Comparison of ENCODE assay signal across 17 cellular contexts in genomic region chr1:31888281-31888680, GRCh38.
"Had no signal": no experiment of that assay in that cellular context is flagged by ENCODE, and none has a peak within 500 bp of the region (broad histone marks: within the 10 kb centered on the region; RNA-seq: fewer than 3 reads in every experiment).

No MANE protein-coding gene starts in this region.

- H3K9me3 Mint-ChIP-seq: activated T-helper 2 cell treated with anti-CD3 and anti-CD28 coated beads, Interferon-gamma antibody, Interleukin-2, Interleukin-4, amounts not matched to agents 10 μg/mL and 5 μg/mL and 100 μg/mL, durations not matched to agents 14 hours and 24 hours and 36 hours; naive thymus-derived CD8-positive, alpha-beta T cell had no signal

- FAIRE-seq: astrocyte, colon, urothelium cell line had no signal

- H3K27me3 Mint-ChIP-seq: naive thymus-derived CD8-positive, alpha-beta T cell had no signal

- H3K4me1 ChIP-seq: testis had no signal

- H3K27me3 ChIP-seq: testis had no signal

- H3K27ac ChIP-seq: testis had no signal

- DNase-seq: activated CD4-positive, CD25-positive, alpha-beta regulatory T cell treated with anti-CD3 and anti-CD28 coated beads, Interleukin-2, amount 50 U/mL, for 72 hours; effector CD4-positive, alpha-beta T cell; foreskin melanocyte; head of caudate nucleus; left colon; midbrain; naive thymus-derived CD8-positive, alpha-beta T cell; occipital lobe; stimulated activated CD4-positive, alpha-beta T cell treated with anti-CD3 and anti-CD28 coated beads, Interleukin-2, amount 100 ng/mL, for 24 hours; stimulated activated naive CD8-positive, alpha-beta T cell treated with anti-CD3 and anti-CD28 coated beads, Interleukin-15, Interleukin-2, amounts not matched to agents 100 U/mL and 50 U/mL, for 24 hours; testis had no signal

- H3K4me3 ChIP-seq: lung, testis had no signal

- H3K9me3 ChIP-seq: testis had no signal

- H3K36me3 Mint-ChIP-seq: naive thymus-derived CD8-positive, alpha-beta T cell had no signal

- ATAC-seq: sciatic nerve; stimulated activated naive CD8-positive, alpha-beta T cell treated with anti-CD3 and anti-CD28 coated beads, Interleukin-15, Interleukin-2, amounts not matched to agents 100 U/mL and 50 U/mL, for 24 hours had no signal
